21 cellular contexts compared by ENCODE assay signal in the genomic region with DNA sequence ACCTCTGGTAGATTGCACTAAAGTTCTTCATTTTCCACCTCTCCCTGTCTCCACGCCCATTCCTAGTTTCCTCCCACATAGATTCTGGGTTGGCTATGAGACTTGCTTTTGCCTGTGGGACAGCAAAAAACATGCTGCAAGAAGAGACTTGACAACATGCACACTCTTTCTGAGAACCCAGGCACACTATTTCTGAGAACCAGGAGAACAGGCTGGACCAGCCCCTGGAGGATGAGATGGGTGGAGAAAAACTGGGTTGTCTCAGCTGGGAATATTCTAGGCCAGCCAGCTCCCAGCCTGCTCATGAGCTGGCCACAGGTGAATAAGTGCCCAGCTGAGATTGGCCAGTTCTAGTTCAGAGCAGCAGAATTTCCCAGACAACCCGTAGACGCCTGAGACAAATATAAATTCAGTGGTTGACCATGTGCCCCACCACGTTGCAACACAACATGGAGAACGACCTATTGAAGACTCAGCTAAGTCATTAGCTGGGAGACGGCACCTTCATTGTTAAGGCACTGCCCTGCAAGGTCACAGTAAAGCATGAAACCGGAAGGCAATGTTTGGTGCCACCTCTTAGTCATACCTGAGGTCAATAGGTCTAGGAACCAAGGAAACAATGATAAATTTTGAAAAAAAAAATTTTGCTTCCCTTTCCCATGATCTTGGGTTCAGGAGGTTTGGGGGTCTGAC.
A peak's percentile ranks its signal among the peaks of the same experiment; 100 is the strongest.
DNase-seq lines count a peak whose midpoint lies in the region; ATAC-seq, FAIRE-seq and TF ChIP-seq lines count a peak whose summit lies in the region.
"Had no signal": no experiment of that assay in that cellular context is flagged by ENCODE, and none has a peak within 500 bp of the region (broad histone marks: within the 10 kb centered on the region; RNA-seq: fewer than 3 reads in every experiment).

No MANE protein-coding gene starts in this region.

- H2AFZ ChIP-seq in HCT116 (ENCODE audit: low read depth, low read length, poor library complexity, severe bottlenecking) = peak overlapping the region; percentile 83
- no peak overlapping the region; the same call in 1 of the 2 replicates for H2AFZ ChIP-seq in PC-9
- no peak overlapping the region for H2AFZ ChIP-seq in Karpas-422 (ENCODE audit: low read length)

- POLR2A ChIA-PET in HCT116 (lab: Charles Lee) (interaction anchor here (1.0 to 2.7 kb wide), 3 partner anchors 8 to 10 kb away, joined by 3 to 6 read pairs (median 3); no protein-coding TSS in a partner anchor), PC-9 (lab: Charles Lee; ENCODE audit: unreplicated experiment) (interaction anchor here (0.7 to 0.8 kb wide), 3 partner anchors 32 to 402 kb away, joined by 4 to 9 read pairs (median 4); no protein-coding TSS in a partner anchor)

- H3K4me2 ChIP-seq in HCT116 (ENCODE audit: low read length) (peak overlapping the region; percentile 41), PC-9 (peak overlapping the region; percentile 21), Karpas-422 (ENCODE audit: low read depth, low read length, poor library complexity, severe bottlenecking) (no peak overlapping the region)

- ATAC-seq in HCT116 (peak; percentile 69), HG03460 (IDR thresholded peaks at IDR 0.05; ENCODE audit: unreplicated experiment) (no peak)
- ATAC-seq: effector memory CD8-positive, alpha-beta T cell; left lobe of liver had no signal

- H3K36me3 ChIP-seq in HCT116 (ENCODE audit: control insufficient read depth in 1 of 2, insufficient read depth in 2 of 2, low read length in 2 of 2) (no peaks in the 10 kb centered on the region), PC-9 (ENCODE audit: low read depth) (no peaks in the 10 kb centered on the region), esophagus (ENCODE audit: control insufficient read depth in 2 of 2, insufficient read depth in 2 of 2, low read length in 1 of 2) (no peaks in the 10 kb centered on the region), Karpas-422 (ENCODE audit: insufficient read depth, low read length) (no peaks in the 10 kb centered on the region)
- H3K36me3 ChIP-seq: right atrium auricular region, SJSA1, WERI-Rb-1 had no signal

- 54 to 69% methylated on average over 7 of the region's 7 CpGs for WGBS in esophagus, 2 donors

- no peaks in the 10 kb centered on the region for H3K9me3 ChIP-seq in HCT116 (ENCODE audit: control insufficient read depth in 1 of 2, insufficient read depth in 1 of 2, low read depth in 1 of 2, low read length in 2 of 2)
- no peaks in the 10 kb centered on the region for H3K9me3 ChIP-seq in PC-9 (ENCODE audit: insufficient read depth, low read depth)
- H3K9me3 ChIP-seq in esophagus (ENCODE audit: control insufficient read depth in 2 of 2, insufficient read depth in 1 of 2, low read depth in 1 of 2, low read length in 1 of 2) = no peaks in the 10 kb centered on the region
- H3K9me3 ChIP-seq in Karpas-422 (ENCODE audit: low read length) = no peaks in the 10 kb centered on the region
- H3K9me3 ChIP-seq: right atrium auricular region, SJSA1 had no signal

- FAIRE-seq in frontal cortex (lab: Jason Lieb, UNC) = no peak
- FAIRE-seq: GM18507 had no signal

- H3K27me3 ChIP-seq in HCT116 (ENCODE audit: insufficient read depth, low read length) = no peaks in the 10 kb centered on the region
- H3K27me3 ChIP-seq in PC-9 (ENCODE audit: insufficient read depth, low read depth) = no peaks in the 10 kb centered on the region
- no peaks in the 10 kb centered on the region for H3K27me3 ChIP-seq in esophagus (ENCODE audit: control insufficient read depth in 1 of 2, insufficient read depth in 2 of 2, low read length in 2 of 2)
- H3K27me3 ChIP-seq in Karpas-422 (ENCODE audit: low read length) = no peaks in the 10 kb centered on the region
- H3K27me3 ChIP-seq: right atrium auricular region, SJSA1 had no signal

- H4K20me1 ChIP-seq in HCT116 (ENCODE audit: insufficient read depth) (no peaks in the 10 kb centered on the region), PC-9 (ENCODE audit: insufficient read depth) (no peaks in the 10 kb centered on the region), Karpas-422 (ENCODE audit: insufficient read depth, low read depth, low read length) (no peaks in the 10 kb centered on the region)

- no peak for TF ChIP-seq CTCF in HCT116 (IDR thresholded peaks at IDR 0.05 in 2 of 3, conservative IDR thresholded peaks at IDR 0.05 in 1 of 3; ENCODE audit: borderline replicate concordance in 1 of 3, insufficient read depth in 1 of 3, low read depth in 2 of 3, low read length in 2 of 3)
- TF ChIP-seq CTCF in PC-9 (conservative IDR thresholded peaks at IDR 0.05) = no peak

- H3K4me1 ChIP-seq in HCT116 (ENCODE audit: control insufficient read depth in 1 of 2, insufficient read depth in 2 of 2, low read length in 2 of 2) (peaks cover 7 to 19% of the 10 kb centered on the region in 2 experiments; a peak in 3 of 4 replicates), PC-9 (replicated peaks; ENCODE audit: insufficient read depth) (peaks cover 16% of the 10 kb centered on the region), esophagus (ENCODE audit: control insufficient read depth in 2 of 2, insufficient read depth in 2 of 2, low read length in 1 of 2) (peaks cover 3% of the 10 kb centered on the region in 2 donors), Karpas-422 (ENCODE audit: low read length) (no peaks in the 10 kb centered on the region)
- H3K4me1 ChIP-seq: right atrium auricular region, SJSA1 had no signal

- H3K9ac ChIP-seq in HCT116 (ENCODE audit: low read length) (peak overlapping the region; percentile 20), Karpas-422 (ENCODE audit: low read length) (no peak overlapping the region)

- BruUV-seq in HCT116 (replicated peaks; lab: Mats Ljungman, UMichigan) = no TSS peak
- BruUV-seq in PC-9 (replicated peaks; lab: Mats Ljungman, UMichigan) = TSS peak; percentile 72

- H3K4me3 ChIP-seq in HCT116 (replicated peaks in 1 of 2; ENCODE audit: low read depth in 1 of 2, low read length in 2 of 2) (no peak overlapping the region), PC-9 (no peak overlapping the region), esophagus (ENCODE audit: low read depth in 1 of 2, low read length in 2 of 2) (no peak overlapping the region), Karpas-422 (ENCODE audit: low read length) (no peak overlapping the region)
- H3K4me3 ChIP-seq: right atrium auricular region, SJSA1 had no signal

- intact Hi-C loops in HCT116 (cut with micrococcal nuclease) = loop anchor here (10.0 kb wide), 1 partner anchor 378 kb away; no protein-coding TSS in a partner anchor
- intact Hi-C loops in PC-9 (cut with micrococcal nuclease; ENCODE audit: unreplicated experiment) = loop anchor here (2.0 kb wide), 1 partner anchor 70 kb away; no protein-coding TSS in a partner anchor

- RAD21 ChIA-PET in HCT116 (lab: Charles Lee; ENCODE audit: low non-redundant PET in 1 of 2, low total read pairs in 2 of 2, uncharacterized antibody in 2 of 2, unreplicated experiment in 2 of 2) = no interaction called here

- H3K79me2 ChIP-seq in HCT116 (ENCODE audit: insufficient read depth, low read length) = no peaks in the 10 kb centered on the region
- H3K79me2 ChIP-seq in PC-9 (ENCODE audit: low read depth) = no peaks in the 10 kb centered on the region
- H3K79me2 ChIP-seq in Karpas-422 (ENCODE audit: low read length) = no peaks in the 10 kb centered on the region

- DNase-seq in HCT116 (ENCODE audit: low read depth, low spot score) (no peak), PC-9 (peak; percentile 67 to 71), renal cortical epithelial cell (ENCODE audit: low read depth) (peak; percentile 39), frontal cortex (ENCODE audit: low spot score in 2 of 2) (no peak), Karpas-422 (no peak), substantia nigra (lab: John Stamatoyannopoulos, UW) (no peak)
- DNase-seq: amygdala; CD8-positive, alpha-beta memory T cell; effector memory CD8-positive, alpha-beta T cell; NCI-H1048; NCI-H2081; NCI-H510A; nucleus accumbens; T-helper 2 cell; WERI-Rb-1 had no signal

- no peaks in the 10 kb centered on the region for H3F3A ChIP-seq in PC-9 (ENCODE audit: insufficient read depth, low read depth)

- no peak for TF ChIP-seq POLR2A in HCT116 (IDR thresholded peaks at IDR 0.05; ENCODE audit: borderline replicate concordance, extremely low read depth, insufficient read depth, insufficient read length)

- no peak for TF ChIP-seq RAD21 in HCT116 (IDR thresholded peaks at IDR 0.05; ENCODE audit: low read depth)

- CTCF ChIA-PET in HCT116 (lab: Charles Lee) (no interaction called here), PC-9 (lab: Charles Lee) (interaction anchor here (1.0 kb wide), 1 partner anchor 1561 kb away, joined by 3 read pairs; the partner anchor contains the start of gene PITRM1)

- H3K9me2 ChIP-seq in HCT116 (ENCODE audit: insufficient read depth) (no peaks in the 10 kb centered on the region), PC-9 (ENCODE audit: insufficient read depth) (no peaks in the 10 kb centered on the region), Karpas-422 (replicated peaks; ENCODE audit: insufficient read depth, low read length) (no peaks in the 10 kb centered on the region)

- H3K27ac ChIP-seq in HCT116 (ENCODE audit: low read depth, low read length) = no peak overlapping the region
- H3K27ac ChIP-seq in PC-9 = peak overlapping the region; percentile 70
- peak overlapping the region; percentile 93 to 94 for H3K27ac ChIP-seq in esophagus (ENCODE audit: low read depth in 2 of 2, low read length in 1 of 2)
- H3K27ac ChIP-seq in Karpas-422 (ENCODE audit: low read length) = no peak overlapping the region
- H3K27ac ChIP-seq in substantia nigra (ENCODE audit: low read depth, low read length, poor library complexity, severe bottlenecking) = no peak overlapping the region
- H3K27ac ChIP-seq: right atrium auricular region, SJSA1, WERI-Rb-1 had no signal

TF ChIP-seq in HCT116, 20 proteins besides CTCF, POLR2A, EP300 and RAD21 (continues in another document):
- TF ChIP-seq SRF (IDR thresholded peaks at IDR 0.05; ENCODE audit: low read depth) (no peak), POLR2AphosphoS5 (IDR thresholded peaks at IDR 0.05; ENCODE audit: low read depth, low read length) (no peak), ZNF274 (IDR thresholded peaks at IDR 0.05; ENCODE audit: low read depth, low read length) (no peak), SIN3A (IDR thresholded peaks at IDR 0.05; ENCODE audit: low read depth) (no peak), ELF1 (IDR thresholded peaks at IDR 0.05; ENCODE audit: borderline replicate concordance, low read depth) (no peak), CBX3 (IDR thresholded peaks at IDR 0.05; ENCODE audit: low read depth) (peak; percentile 62; the same call in 1 of the 2 replicates), ATF3 (IDR thresholded peaks at IDR 0.05) (no peak), JUND (IDR thresholded peaks at IDR 0.05) (peak; percentile 55), FOSL1 (IDR thresholded peaks at IDR 0.05; ENCODE audit: low read depth) (peak; percentile 57; the same call in 1 of the 2 replicates), CEBPB (IDR thresholded peaks at IDR 0.05; ENCODE audit: low read depth) (peak; percentile 64; the same call in 1 of the 2 replicates), EZH2phosphoT487 (IDR thresholded peaks at IDR 0.05; ENCODE audit: borderline replicate concordance) (no peak), SP1 (IDR thresholded peaks at IDR 0.05; ENCODE audit: low read depth) (0 out of 2 replicates have a peak, but pooled peaks have one; percentile 46)

Comparison
In these comparisons a context has a peak if more than half of its experiments do, and no peak if none do; other contexts are left out.
1. DNase-seq: peak in PC-9 (2 of 2) and renal cortical epithelial cell (single experiment); none in HCT116 (single experiment), frontal cortex (0 of 2), Karpas-422 (single experiment) and substantia nigra (0 of 49).
2. H3K27ac ChIP-seq: peak in PC-9 (single experiment) and esophagus (2 of 2); none in HCT116 (single experiment), Karpas-422 (single experiment) and substantia nigra (single experiment).